21 cellular contexts compared by ENCODE assay signal in the genomic region with DNA sequence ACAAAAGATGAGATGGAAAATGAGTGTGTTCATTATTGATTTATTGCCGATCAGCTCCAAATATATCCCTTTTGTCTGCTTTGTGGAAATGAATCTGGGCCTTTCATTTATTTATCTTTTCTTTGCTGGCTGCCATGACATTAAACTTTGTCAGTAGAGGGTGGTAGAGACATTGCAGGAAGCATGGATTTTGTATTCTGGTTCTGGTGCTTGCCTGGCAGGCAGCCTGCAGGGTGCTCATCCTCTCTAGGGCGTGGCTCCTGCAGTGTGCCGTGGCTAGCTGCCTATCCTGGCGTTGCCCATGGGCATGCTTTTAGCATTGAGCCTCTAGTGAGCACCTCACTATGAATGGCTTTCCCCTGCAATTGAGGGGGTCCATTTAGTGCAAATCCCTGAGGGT.
DNase-seq lines count a peak whose midpoint lies in the region; ATAC-seq and TF ChIP-seq lines count a peak whose summit lies in the region.
"Had no signal": no experiment of that assay in that cellular context is flagged by ENCODE, and none has a peak within 500 bp of the region (broad histone marks: within the 10 kb centered on the region; RNA-seq: fewer than 3 reads in every experiment).

No MANE protein-coding gene starts in this region.

- H4K20me1 ChIP-seq in GM23338 (replicated peaks; ENCODE audit: insufficient read depth) (no peaks in the 10 kb centered on the region), OCI-LY1 (ENCODE audit: insufficient read depth, low read length) (no peaks in the 10 kb centered on the region), hepatocyte (ENCODE audit: insufficient read depth, poor library complexity, severe bottlenecking) (no peaks in the 10 kb centered on the region)
- H4K20me1 ChIP-seq: BLaER1 had no signal

- no peak overlapping the region for H3K9ac ChIP-seq in OCI-LY1 (ENCODE audit: low read length)
- H3K9ac ChIP-seq: BLaER1, KMS-11 had no signal

- peak overlapping the region; percentile 61; the same call in 1 of the 2 replicates for H2AFZ ChIP-seq in GM23338
- no peak overlapping the region for H2AFZ ChIP-seq in OCI-LY1 (ENCODE audit: low read length)
- no peak overlapping the region for H2AFZ ChIP-seq in hepatocyte

- no peaks in the 10 kb centered on the region for H3K27me3 Mint-ChIP-seq in GM23338 (ENCODE audit: insufficient read depth, low read depth, poor library complexity)
- peaks cover 3% of the 10 kb centered on the region for H3K27me3 Mint-ChIP-seq in mesothelial cell of epicardium (ENCODE audit: low read depth)
- H3K27me3 Mint-ChIP-seq: dendritic cell treated with granulocyte-macrophage colony-stimulating factor and Interleukin-4, amounts not matched to agents 40 ng/mL and 50 ng/mL, for 4 days; stimulated activated naive CD8-positive, alpha-beta T cell treated with anti-CD3 and anti-CD28 coated beads, Interleukin-15, amount 100 ng/mL, for 72 hours had no signal

- ATAC-seq in GM23338: no peak
- ATAC-seq: stimulated activated naive CD8-positive, alpha-beta T cell treated with anti-CD3 and anti-CD28 coated beads, Interleukin-15, amount 100 ng/mL, for 72 hours had no signal

- H3K4me3 ChIP-seq in GM23338: no peak overlapping the region
- no peak overlapping the region for H3K4me3 ChIP-seq in OCI-LY1 (ENCODE audit: low read depth, low read length, poor library complexity, severe bottlenecking)
- H3K4me3 ChIP-seq in hepatocyte: no peak overlapping the region
- H3K4me3 ChIP-seq: adrenal gland, BLaER1, skin epidermis had no signal

- H3K9me3 ChIP-seq in OCI-LY1 (ENCODE audit: low read length) (no peaks in the 10 kb centered on the region), hepatocyte (ENCODE audit: low read depth) (no peaks in the 10 kb centered on the region)
- H3K9me3 ChIP-seq: adrenal gland had no signal

- H3K4me3 Mint-ChIP-seq in GM23338: no peak overlapping the region
- H3K4me3 Mint-ChIP-seq in mesothelial cell of epicardium: no peak overlapping the region
- H3K4me3 Mint-ChIP-seq: dendritic cell treated with granulocyte-macrophage colony-stimulating factor and Interleukin-4, amounts not matched to agents 40 ng/mL and 50 ng/mL, for 4 days; nephron progenitor cell; stimulated activated naive CD8-positive, alpha-beta T cell treated with anti-CD3 and anti-CD28 coated beads, Interleukin-15, amount 100 ng/mL, for 72 hours; type B pancreatic cell had no signal

- DNase-seq in GM23338 (ENCODE audit: low spot score) (no peak), hepatocyte (ENCODE audit: low spot score) (no peak), mesothelial cell of epicardium (ENCODE audit: low spot score in 2 of 2, unreplicated experiment in 2 of 2) (no peak), cortex of kidney (lab: John Stamatoyannopoulos, UW) (no peak)
- no peak for DNase-seq in stimulated activated naive CD4-positive, alpha-beta T cell (lab: John Stamatoyannopoulos, UW)
- DNase-seq: activated CD4-positive, alpha-beta T cell treated with anti-CD3 and anti-CD28 coated beads, Interleukin-2, amount 50 U/mL, for 1 hour; activated gamma-delta T cell; adrenal gland; NCI-H1417; NCI-H2227 treated with DMSO at 0.1 percent for 48 hours; nephron progenitor cell; Right ventricle myocardium superior; stimulated activated CD4-positive, alpha-beta T cell treated with anti-CD3 and anti-CD28 coated beads, Interleukin-2, amount 100 ng/mL, for 48 hours; stimulated activated naive CD8-positive, alpha-beta T cell treated with anti-CD3 and anti-CD28 coated beads, Interleukin-15, amount 100 ng/mL, for 72 hours had no signal

- H3K4me1 ChIP-seq in GM23338 (ENCODE audit: insufficient read depth) (no peaks in the 10 kb centered on the region), OCI-LY1 (ENCODE audit: insufficient read depth, low read length, severe bottlenecking) (no peaks in the 10 kb centered on the region), hepatocyte (ENCODE audit: insufficient read depth) (no peaks in the 10 kb centered on the region)
- H3K4me1 ChIP-seq: adrenal gland had no signal

- H3K36me3 Mint-ChIP-seq in GM23338 (ENCODE audit: low read depth): no peaks in the 10 kb centered on the region
- no peaks in the 10 kb centered on the region for H3K36me3 Mint-ChIP-seq in mesothelial cell of epicardium
- H3K36me3 Mint-ChIP-seq: type B pancreatic cell had no signal

- H3K27ac ChIP-seq in C4-2B: no peak overlapping the region
- no peak overlapping the region for H3K27ac ChIP-seq in GM23338 (ENCODE audit: low read depth)
- H3K27ac ChIP-seq in OCI-LY1 (ENCODE audit: low read depth, low read length, poor library complexity, severe bottlenecking): no peak overlapping the region
- no peak overlapping the region for H3K27ac ChIP-seq in hepatocyte
- H3K27ac ChIP-seq: adrenal gland, BLaER1, KMS-11, skin epidermis had no signal

- TF ChIP-seq CTCF in C4-2B (conservative IDR thresholded peaks at IDR 0.05) (peak; percentile 38), GM23338 (conservative IDR thresholded peaks at IDR 0.05; ENCODE audit: low read depth in 2 of 2) (peak; percentile 22 to 46; a peak in 3 of 4 replicates), OCI-LY1 (IDR thresholded peaks at IDR 0.05; ENCODE audit: low read length) (0 out of 2 replicates have a peak, but pooled peaks have one; percentile 8), hepatocyte (IDR thresholded peaks at IDR 0.05; ENCODE audit: poor library complexity) (peak; percentile 6), mesothelial cell of epicardium (IDR thresholded peaks at IDR 0.05; ENCODE audit: unreplicated experiment) (no peak)

- no peak overlapping the region for H3K27ac Mint-ChIP-seq in GM23338
- H3K27ac Mint-ChIP-seq in mesothelial cell of epicardium: no peak overlapping the region
- H3K27ac Mint-ChIP-seq: dendritic cell treated with granulocyte-macrophage colony-stimulating factor and Interleukin-4, amounts not matched to agents 40 ng/mL and 50 ng/mL, for 4 days; nephron progenitor cell; stimulated activated naive CD8-positive, alpha-beta T cell treated with anti-CD3 and anti-CD28 coated beads, Interleukin-15, amount 100 ng/mL, for 72 hours; type B pancreatic cell had no signal

- H3K4me1 Mint-ChIP-seq in GM23338 (no peaks in the 10 kb centered on the region), mesothelial cell of epicardium (peaks cover 12% of the 10 kb centered on the region)
- H3K4me1 Mint-ChIP-seq: nephron progenitor cell had no signal

- H3K9me3 Mint-ChIP-seq in GM23338: no peaks in the 10 kb centered on the region
- H3K9me3 Mint-ChIP-seq in mesothelial cell of epicardium: peaks cover 6% of the 10 kb centered on the region
- H3K9me3 Mint-ChIP-seq: dendritic cell treated with granulocyte-macrophage colony-stimulating factor and Interleukin-4, amounts not matched to agents 40 ng/mL and 50 ng/mL, for 4 days; type B pancreatic cell had no signal

- H3K79me2 ChIP-seq in GM23338 (replicated peaks; ENCODE audit: insufficient read depth): no peaks in the 10 kb centered on the region
- no peaks in the 10 kb centered on the region for H3K79me2 ChIP-seq in OCI-LY1 (ENCODE audit: insufficient read depth, low read length)
- H3K79me2 ChIP-seq in hepatocyte: no peaks in the 10 kb centered on the region

- H3K36me3 ChIP-seq in GM23338 (ENCODE audit: insufficient read depth): no peaks in the 10 kb centered on the region
- no peaks in the 10 kb centered on the region for H3K36me3 ChIP-seq in OCI-LY1 (ENCODE audit: insufficient read depth, low read length)
- H3K36me3 ChIP-seq in hepatocyte (replicated peaks; ENCODE audit: insufficient read depth, low read depth): no peaks in the 10 kb centered on the region
- H3K36me3 ChIP-seq: adrenal gland, BLaER1 had no signal

- WGBS in hepatocyte (ENCODE audit: low lambda C conversion rate, missing lambda C conversion rate): 88% methylated on average over 4 of the region's 4 CpGs

- no peaks in the 10 kb centered on the region for H3K27me3 ChIP-seq in GM23338 (ENCODE audit: insufficient read depth)
- no peaks in the 10 kb centered on the region for H3K27me3 ChIP-seq in OCI-LY1 (ENCODE audit: insufficient read depth, low read length)
- H3K27me3 ChIP-seq in hepatocyte: no peaks in the 10 kb centered on the region
- H3K27me3 ChIP-seq: adrenal gland, BLaER1 had no signal

- H3K9me2 ChIP-seq in GM23338 (ENCODE audit: insufficient read depth) (peaks cover 3% of the 10 kb centered on the region; the same call in 1 of the 2 replicates), OCI-LY1 (ENCODE audit: low read depth, low read length) (no peaks in the 10 kb centered on the region), hepatocyte (replicated peaks; ENCODE audit: insufficient read depth) (no peaks in the 10 kb centered on the region)

- no peak overlapping the region for H3K4me2 ChIP-seq in GM23338
- H3K4me2 ChIP-seq in OCI-LY1 (ENCODE audit: low read length): no peak overlapping the region
- H3K4me2 ChIP-seq in hepatocyte: no peak overlapping the region
- H3K4me2 ChIP-seq: BLaER1, KMS-11 had no signal

- no peaks in the 10 kb centered on the region for H3F3A ChIP-seq in GM23338 (replicated peaks; ENCODE audit: low read depth)
- H3F3A ChIP-seq in OCI-LY1 (ENCODE audit: insufficient read depth, low read length): no peaks in the 10 kb centered on the region

TF ChIP-seq in GM23338, 12 proteins besides CTCF, POLR2A, EP300 and RAD21 (continues in another document):
- TF ChIP-seq POLR2AphosphoS5 (IDR thresholded peaks at IDR 0.05; ENCODE audit: low read depth): no peak
- TF ChIP-seq ZNF331 (CRISPR knock-in tag; IDR thresholded peaks at IDR 0.05; ENCODE audit: low read depth): no peak
- TF ChIP-seq EZH2phosphoT487 (IDR thresholded peaks at IDR 0.05; ENCODE audit: unreplicated experiment): no peak
- no peak for TF ChIP-seq CREB1 (CRISPR knock-in tag; IDR thresholded peaks at IDR 0.05; ENCODE audit: low read depth)
